In the genomic region with DNA sequence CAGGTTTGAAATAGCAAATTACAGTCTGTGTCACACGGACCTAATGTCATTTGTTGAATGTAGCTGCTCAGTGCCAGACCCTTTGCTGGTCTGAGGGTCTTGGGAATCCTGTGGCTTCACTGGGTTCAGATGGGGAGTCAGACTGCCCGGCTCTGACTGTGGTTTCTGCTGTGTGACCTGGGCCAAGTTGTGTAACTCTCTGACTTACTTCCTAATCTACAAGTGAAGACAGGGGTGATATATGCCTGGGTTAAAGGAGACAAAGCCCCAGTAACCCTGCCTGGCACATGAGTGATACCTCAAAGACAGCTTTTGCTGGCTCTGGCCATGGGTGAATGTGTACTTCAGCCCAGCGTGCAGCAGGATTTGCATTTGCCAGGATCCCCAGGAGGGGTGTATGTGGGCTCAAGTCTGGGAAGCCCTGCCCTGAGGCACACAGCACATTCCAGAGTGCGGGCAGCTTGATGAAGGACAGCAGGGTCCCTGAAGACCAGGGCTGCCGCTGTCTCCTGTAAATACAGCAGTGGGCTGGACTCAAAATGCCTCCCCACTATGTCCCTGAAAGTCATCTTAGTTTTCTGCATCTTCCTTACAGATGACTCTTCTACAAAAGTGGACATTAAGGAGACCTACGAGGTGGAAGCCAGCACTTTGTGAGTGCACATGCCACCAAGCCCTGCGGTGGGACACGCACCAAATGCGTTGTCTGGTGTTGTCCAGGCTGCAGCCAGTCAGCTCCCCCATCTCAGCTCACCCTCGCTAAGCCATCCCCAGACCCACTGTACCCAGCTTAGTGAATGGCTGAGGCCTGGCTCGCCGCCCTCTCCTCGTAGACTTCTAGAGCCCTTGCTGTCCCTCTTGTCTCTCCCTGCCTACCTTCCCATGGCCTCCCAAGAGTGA, we compare ENCODE assay signal across 1 cellular context.
TF ChIP-seq lines count a peak whose summit lies in the region.

No MANE protein-coding gene starts in this region.

TF ChIP-seq in HepG2, 621 proteins besides CTCF, POLR2A, EP300 and RAD21:
- TF ChIP-seq ZNF773 (CRISPR knock-in tag; IDR thresholded peaks at IDR 0.05; ENCODE audit: borderline replicate concordance) = no peak
- TF ChIP-seq, protein P1, sequence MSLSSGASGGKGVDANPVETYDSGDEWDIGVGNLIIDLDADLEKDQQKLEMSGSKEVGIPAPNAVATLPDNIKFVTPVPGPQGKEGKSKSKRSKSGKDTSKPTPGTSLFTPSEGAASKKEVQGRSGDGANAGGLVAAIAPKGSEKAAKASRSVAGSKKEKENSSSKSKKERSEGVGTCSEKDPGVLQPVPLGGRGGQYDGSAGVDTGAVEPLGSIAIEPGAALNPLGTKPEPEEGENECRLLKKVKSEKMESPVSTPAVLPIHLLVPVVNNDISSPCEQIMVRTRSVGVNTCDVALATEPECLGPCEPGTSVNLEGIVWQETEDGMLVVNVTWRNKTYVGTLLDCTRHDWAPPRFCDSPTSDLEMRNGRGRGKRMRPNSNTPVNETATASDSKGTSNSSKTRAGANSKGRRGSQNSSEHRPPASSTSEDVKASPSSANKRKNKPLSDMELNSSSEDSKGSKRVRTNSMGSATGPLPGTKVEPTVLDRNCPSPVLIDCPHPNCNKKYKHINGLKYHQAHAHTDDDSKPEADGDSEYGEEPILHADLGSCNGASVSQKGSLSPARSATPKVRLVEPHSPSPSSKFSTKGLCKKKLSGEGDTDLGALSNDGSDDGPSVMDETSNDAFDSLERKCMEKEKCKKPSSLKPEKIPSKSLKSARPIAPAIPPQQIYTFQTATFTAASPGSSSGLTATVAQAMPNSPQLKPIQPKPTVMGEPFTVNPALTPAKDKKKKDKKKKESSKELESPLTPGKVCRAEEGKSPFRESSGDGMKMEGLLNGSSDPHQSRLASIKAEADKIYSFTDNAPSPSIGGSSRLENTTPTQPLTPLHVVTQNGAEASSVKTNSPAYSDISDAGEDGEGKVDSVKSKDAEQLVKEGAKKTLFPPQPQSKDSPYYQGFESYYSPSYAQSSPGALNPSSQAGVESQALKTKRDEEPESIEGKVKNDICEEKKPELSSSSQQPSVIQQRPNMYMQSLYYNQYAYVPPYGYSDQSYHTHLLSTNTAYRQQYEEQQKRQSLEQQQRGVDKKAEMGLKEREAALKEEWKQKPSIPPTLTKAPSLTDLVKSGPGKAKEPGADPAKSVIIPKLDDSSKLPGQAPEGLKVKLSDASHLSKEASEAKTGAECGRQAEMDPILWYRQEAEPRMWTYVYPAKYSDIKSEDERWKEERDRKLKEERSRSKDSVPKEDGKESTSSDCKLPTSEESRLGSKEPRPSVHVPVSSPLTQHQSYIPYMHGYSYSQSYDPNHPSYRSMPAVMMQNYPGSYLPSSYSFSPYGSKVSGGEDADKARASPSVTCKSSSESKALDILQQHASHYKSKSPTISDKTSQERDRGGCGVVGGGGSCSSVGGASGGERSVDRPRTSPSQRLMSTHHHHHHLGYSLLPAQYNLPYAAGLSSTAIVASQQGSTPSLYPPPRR (CRISPR knock-in tag; IDR thresholded peaks at IDR 0.05; ENCODE audit: borderline replicate concordance) = no peak
- no peak for TF ChIP-seq FOSL1 (CRISPR knock-in tag; IDR thresholded peaks at IDR 0.05; ENCODE audit: borderline replicate concordance)
- TF ChIP-seq CHCHD3 (CRISPR knock-in tag; IDR thresholded peaks at IDR 0.05) = no peak
- TF ChIP-seq REL (CRISPR knock-in tag; conservative IDR thresholded peaks at IDR 0.05) = no peak
- TF ChIP-seq STAT5B (CRISPR knock-in tag; IDR thresholded peaks at IDR 0.05) = no peak
- no peak for TF ChIP-seq ZNF75D (CRISPR knock-in tag; IDR thresholded peaks at IDR 0.05; ENCODE audit: borderline replicate concordance)
- TF ChIP-seq, protein P2, sequence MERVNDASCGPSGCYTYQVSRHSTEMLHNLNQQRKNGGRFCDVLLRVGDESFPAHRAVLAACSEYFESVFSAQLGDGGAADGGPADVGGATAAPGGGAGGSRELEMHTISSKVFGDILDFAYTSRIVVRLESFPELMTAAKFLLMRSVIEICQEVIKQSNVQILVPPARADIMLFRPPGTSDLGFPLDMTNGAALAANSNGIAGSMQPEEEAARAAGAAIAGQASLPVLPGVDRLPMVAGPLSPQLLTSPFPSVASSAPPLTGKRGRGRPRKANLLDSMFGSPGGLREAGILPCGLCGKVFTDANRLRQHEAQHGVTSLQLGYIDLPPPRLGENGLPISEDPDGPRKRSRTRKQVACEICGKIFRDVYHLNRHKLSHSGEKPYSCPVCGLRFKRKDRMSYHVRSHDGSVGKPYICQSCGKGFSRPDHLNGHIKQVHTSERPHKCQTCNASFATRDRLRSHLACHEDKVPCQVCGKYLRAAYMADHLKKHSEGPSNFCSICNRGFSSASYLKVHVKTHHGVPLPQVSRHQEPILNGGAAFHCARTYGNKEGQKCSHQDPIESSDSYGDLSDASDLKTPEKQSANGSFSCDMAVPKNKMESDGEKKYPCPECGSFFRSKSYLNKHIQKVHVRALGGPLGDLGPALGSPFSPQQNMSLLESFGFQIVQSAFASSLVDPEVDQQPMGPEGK (CRISPR knock-in tag; IDR thresholded peaks at IDR 0.05) = no peak
- TF ChIP-seq, protein P3, sequence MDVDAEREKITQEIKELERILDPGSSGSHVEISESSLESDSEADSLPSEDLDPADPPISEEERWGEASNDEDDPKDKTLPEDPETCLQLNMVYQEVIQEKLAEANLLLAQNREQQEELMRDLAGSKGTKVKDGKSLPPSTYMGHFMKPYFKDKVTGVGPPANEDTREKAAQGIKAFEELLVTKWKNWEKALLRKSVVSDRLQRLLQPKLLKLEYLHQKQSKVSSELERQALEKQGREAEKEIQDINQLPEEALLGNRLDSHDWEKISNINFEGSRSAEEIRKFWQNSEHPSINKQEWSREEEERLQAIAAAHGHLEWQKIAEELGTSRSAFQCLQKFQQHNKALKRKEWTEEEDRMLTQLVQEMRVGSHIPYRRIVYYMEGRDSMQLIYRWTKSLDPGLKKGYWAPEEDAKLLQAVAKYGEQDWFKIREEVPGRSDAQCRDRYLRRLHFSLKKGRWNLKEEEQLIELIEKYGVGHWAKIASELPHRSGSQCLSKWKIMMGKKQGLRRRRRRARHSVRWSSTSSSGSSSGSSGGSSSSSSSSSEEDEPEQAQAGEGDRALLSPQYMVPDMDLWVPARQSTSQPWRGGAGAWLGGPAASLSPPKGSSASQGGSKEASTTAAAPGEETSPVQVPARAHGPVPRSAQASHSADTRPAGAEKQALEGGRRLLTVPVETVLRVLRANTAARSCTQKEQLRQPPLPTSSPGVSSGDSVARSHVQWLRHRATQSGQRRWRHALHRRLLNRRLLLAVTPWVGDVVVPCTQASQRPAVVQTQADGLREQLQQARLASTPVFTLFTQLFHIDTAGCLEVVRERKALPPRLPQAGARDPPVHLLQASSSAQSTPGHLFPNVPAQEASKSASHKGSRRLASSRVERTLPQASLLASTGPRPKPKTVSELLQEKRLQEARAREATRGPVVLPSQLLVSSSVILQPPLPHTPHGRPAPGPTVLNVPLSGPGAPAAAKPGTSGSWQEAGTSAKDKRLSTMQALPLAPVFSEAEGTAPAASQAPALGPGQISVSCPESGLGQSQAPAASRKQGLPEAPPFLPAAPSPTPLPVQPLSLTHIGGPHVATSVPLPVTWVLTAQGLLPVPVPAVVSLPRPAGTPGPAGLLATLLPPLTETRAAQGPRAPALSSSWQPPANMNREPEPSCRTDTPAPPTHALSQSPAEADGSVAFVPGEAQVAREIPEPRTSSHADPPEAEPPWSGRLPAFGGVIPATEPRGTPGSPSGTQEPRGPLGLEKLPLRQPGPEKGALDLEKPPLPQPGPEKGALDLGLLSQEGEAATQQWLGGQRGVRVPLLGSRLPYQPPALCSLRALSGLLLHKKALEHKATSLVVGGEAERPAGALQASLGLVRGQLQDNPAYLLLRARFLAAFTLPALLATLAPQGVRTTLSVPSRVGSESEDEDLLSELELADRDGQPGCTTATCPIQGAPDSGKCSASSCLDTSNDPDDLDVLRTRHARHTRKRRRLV (CRISPR knock-in tag; IDR thresholded peaks at IDR 0.05) = no peak
- TF ChIP-seq DMAP1 (CRISPR knock-in tag; IDR thresholded peaks at IDR 0.05) = no peak
- no peak for TF ChIP-seq GTF3A (CRISPR knock-in tag; conservative IDR thresholded peaks at IDR 0.05)
- TF ChIP-seq, protein P4, sequence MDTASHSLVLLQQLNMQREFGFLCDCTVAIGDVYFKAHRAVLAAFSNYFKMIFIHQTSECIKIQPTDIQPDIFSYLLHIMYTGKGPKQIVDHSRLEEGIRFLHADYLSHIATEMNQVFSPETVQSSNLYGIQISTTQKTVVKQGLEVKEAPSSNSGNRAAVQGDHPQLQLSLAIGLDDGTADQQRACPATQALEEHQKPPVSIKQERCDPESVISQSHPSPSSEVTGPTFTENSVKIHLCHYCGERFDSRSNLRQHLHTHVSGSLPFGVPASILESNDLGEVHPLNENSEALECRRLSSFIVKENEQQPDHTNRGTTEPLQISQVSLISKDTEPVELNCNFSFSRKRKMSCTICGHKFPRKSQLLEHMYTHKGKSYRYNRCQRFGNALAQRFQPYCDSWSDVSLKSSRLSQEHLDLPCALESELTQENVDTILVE (CRISPR knock-in tag; IDR thresholded peaks at IDR 0.05) = no peak
- no peak for TF ChIP-seq NFIB (CRISPR knock-in tag; IDR thresholded peaks at IDR 0.05; ENCODE audit: borderline replicate concordance)
- TF ChIP-seq SRF (IDR thresholded peaks at IDR 0.05; ENCODE audit: low read depth, low read length) = no peak
- TF ChIP-seq, protein P5, sequence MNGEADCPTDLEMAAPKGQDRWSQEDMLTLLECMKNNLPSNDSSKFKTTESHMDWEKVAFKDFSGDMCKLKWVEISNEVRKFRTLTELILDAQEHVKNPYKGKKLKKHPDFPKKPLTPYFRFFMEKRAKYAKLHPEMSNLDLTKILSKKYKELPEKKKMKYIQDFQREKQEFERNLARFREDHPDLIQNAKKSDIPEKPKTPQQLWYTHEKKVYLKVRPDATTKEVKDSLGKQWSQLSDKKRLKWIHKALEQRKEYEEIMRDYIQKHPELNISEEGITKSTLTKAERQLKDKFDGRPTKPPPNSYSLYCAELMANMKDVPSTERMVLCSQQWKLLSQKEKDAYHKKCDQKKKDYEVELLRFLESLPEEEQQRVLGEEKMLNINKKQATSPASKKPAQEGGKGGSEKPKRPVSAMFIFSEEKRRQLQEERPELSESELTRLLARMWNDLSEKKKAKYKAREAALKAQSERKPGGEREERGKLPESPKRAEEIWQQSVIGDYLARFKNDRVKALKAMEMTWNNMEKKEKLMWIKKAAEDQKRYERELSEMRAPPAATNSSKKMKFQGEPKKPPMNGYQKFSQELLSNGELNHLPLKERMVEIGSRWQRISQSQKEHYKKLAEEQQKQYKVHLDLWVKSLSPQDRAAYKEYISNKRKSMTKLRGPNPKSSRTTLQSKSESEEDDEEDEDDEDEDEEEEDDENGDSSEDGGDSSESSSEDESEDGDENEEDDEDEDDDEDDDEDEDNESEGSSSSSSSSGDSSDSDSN (CRISPR knock-in tag; IDR thresholded peaks at IDR 0.05) = no peak
- TF ChIP-seq NR2F2 (IDR thresholded peaks at IDR 0.05; ENCODE audit: borderline replicate concordance, low read depth) = no peak
- TF ChIP-seq MIXL1 (CRISPR knock-in tag; IDR thresholded peaks at IDR 0.05) = no peak
